21 cellular contexts compared by ENCODE assay signal in the genomic region with DNA sequence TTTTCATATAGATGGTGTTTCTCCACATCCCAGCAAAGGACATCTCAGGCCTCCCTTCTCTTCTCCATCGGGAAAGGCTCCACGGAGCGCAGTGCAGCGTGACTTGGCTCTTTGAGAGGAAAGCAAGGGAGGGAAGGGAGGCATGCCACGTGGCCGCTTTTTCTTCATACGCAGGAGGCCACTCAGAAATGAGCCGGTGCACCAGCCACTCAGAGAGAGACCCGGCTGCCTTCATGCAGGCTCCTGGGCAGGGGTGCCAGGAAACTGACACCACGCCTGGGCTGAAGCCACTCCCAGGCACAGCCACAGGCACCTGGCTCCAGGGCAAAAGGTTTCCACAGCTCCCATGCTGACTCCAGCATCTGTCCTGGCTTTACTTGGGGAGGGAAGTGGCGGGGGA. TPM values are rescaled to one million over a fixed set of nuclear protein-coding genes. Genes with fewer than 3 reads are reported as not detected.
DNase-seq lines count a peak whose midpoint lies in the region; ATAC-seq lines count a peak whose summit lies in the region.
"Had no signal": no experiment of that assay in that cellular context is flagged by ENCODE, and none has a peak within 500 bp of the region (broad histone marks: within the 10 kb centered on the region; RNA-seq: fewer than 3 reads in every experiment).

No MANE protein-coding gene starts in this region.

- DNase-seq in Right ventricle myocardium inferior (ENCODE audit: missing footprints) (peak; percentile 53), left ventricle myocardium superior (no peak), cerebellum (ENCODE audit: low spot score) (peak; percentile 49), posterior cingulate gyrus (peak in 7 of 10 donors; percentile 25 to 91 (median 71)), NCI-H2107 treated with DMSO at 0.1 percent for 48 hours (lab: John Stamatoyannopoulos, UW; ENCODE audit: unreplicated experiment) (no peak)
- no peak for DNase-seq in stimulated activated naive CD4-positive, alpha-beta T cell treated with Interleukin-2 at 50 U/mL for 16 hours (lab: John Stamatoyannopoulos, UW)
- no peak for DNase-seq in activated CD8-positive, alpha-beta memory T cell treated with anti-CD3 and anti-CD28 coated beads, Interleukin-2, amount 50 U/mL, for 4 hours
- DNase-seq: DMS79, MM.1S, NCI-H1048, NCI-H1417 treated with DMSO at 0.1 percent for 48 hours, NCI-H187 treated with DMSO at 0.1 percent for 48 hours, NCI-H2171 treated with DMSO at 0.1 percent for 48 hours, NCI-H524 treated with DMSO at 0.1 percent for 48 hours, SIG-M5, SK-N-SH had no signal

- intact Hi-C loops in Right ventricle myocardium inferior (cut with DNase I) = no loop called here
- intact Hi-C loops in left ventricle myocardium superior (cut with micrococcal nuclease) = no loop called here
- intact Hi-C loops in posterior cingulate gyrus (cut with DNase I) = loop anchor here (10.0 kb wide), 1 partner anchor 187 kb away; no protein-coding TSS in a partner anchor

- ATAC-seq in Right ventricle myocardium inferior (no peak), left ventricle myocardium superior (no peak)
- ATAC-seq: HepG2, K562 had no signal

RNA-seq across cellular contexts. Expression of a gene that starts 11.1 kb away (rescaled TPM):
- total RNA-seq in Right ventricle myocardium inferior (0.35 TPM), left ventricle myocardium superior (0.74 TPM), cerebellum (0.18 TPM)
- total RNA-seq: B cell, HepG2, HT-29, K562, LHCN-M2 had no signal

Comparison
In these comparisons a context has a peak if more than half of its experiments do, and no peak if none do; other contexts are left out.
1. DNase-seq: peak in Right ventricle myocardium inferior (single experiment), cerebellum (single experiment) and posterior cingulate gyrus (7 of 10); none in left ventricle myocardium superior (single experiment), stimulated activated naive CD4-positive, alpha-beta T cell treated with Interleukin-2 at 50 U/mL for 16 hours (single experiment), activated CD8-positive, alpha-beta memory T cell treated with anti-CD3 and anti-CD28 coated beads, Interleukin-2, amount 50 U/mL, for 4 hours (single experiment) and NCI-H2107 treated with DMSO at 0.1 percent for 48 hours (single experiment).